ENCODE assay signal across 10 cellular contexts in genomic region chr10:110036640-110037039, GRCh38. TPM values are rescaled to one million over a fixed set of nuclear protein-coding genes. Genes with fewer than 3 reads are reported as not detected.
DNase-seq lines count a peak whose midpoint lies in the region; ATAC-seq and TF ChIP-seq lines count a peak whose summit lies in the region.
"Had no signal": no experiment of that assay in that cellular context is flagged by ENCODE, and none has a peak within 500 bp of the region (broad histone marks: within the 10 kb centered on the region; RNA-seq: fewer than 3 reads in every experiment).

No MANE protein-coding gene starts in this region.

- H4K20me1 ChIP-seq in PC-3 (ENCODE audit: low read length), result 0 out of 2 replicates have a peak, but pooled peaks cover 5% of the 10 kb centered on the region

- H3K27ac ChIP-seq in PC-3 (ENCODE audit: low read length) (no peak overlapping the region), left lung (no peak overlapping the region)
- H3K27ac ChIP-seq: RWPE1 had no signal

- no peak for ATAC-seq in activated naive CD8-positive, alpha-beta T cell treated with anti-CD3 and anti-CD28 coated beads, Interleukin-2, amount 50 U/mL, for 24 hours
- ATAC-seq in GM21717 (IDR thresholded peaks at IDR 0.05; ENCODE audit: unreplicated experiment) (peak; percentile 58), HG03196 (IDR thresholded peaks at IDR 0.05; ENCODE audit: unreplicated experiment) (peak; percentile 79), PC-3 (no peak), left lung (no peak)
- peak; percentile 45 for ATAC-seq in stimulated activated memory B cell treated with anti-CD40 and anti-IgM and Interleukin-4, amounts not matched to agents 10 μg/mL and 1 μg/mL and 100 μg/mL, for 72 hours
- ATAC-seq: left ventricle myocardium superior had no signal

- DNase-seq in activated naive CD8-positive, alpha-beta T cell treated with anti-CD3 and anti-CD28 coated beads, Interleukin-2, amount 50 U/mL, for 24 hours, result no peak
- DNase-seq in PC-3 (no peak), left lung (no peak)
- DNase-seq in stimulated activated CD4-positive, alpha-beta T cell treated with anti-CD3 and anti-CD28 coated beads, Interleukin-12 subunit alpha, Interleukin-12 subunit beta, amount 100 ng/mL, for 4 hours, result no peak
- DNase-seq: left ventricle myocardium superior had no signal

- no peaks in the 10 kb centered on the region for H3F3A ChIP-seq in PC-3 (ENCODE audit: low read length, unreplicated experiment)

- no peaks in the 10 kb centered on the region for H3K36me3 Mint-ChIP-seq in activated naive CD8-positive, alpha-beta T cell
- H3K36me3 Mint-ChIP-seq in activated naive CD8-positive, alpha-beta T cell treated with anti-CD3 and anti-CD28 coated beads, Interleukin-2, amount 50 U/mL, for 24 hours (ENCODE audit: low read depth), result no peaks in the 10 kb centered on the region
- peaks cover 7% of the 10 kb centered on the region for H3K36me3 Mint-ChIP-seq in stimulated activated memory B cell treated with anti-CD40 and anti-IgM and Interleukin-4, amounts not matched to agents 10 μg/mL and 1 μg/mL and 100 μg/mL, for 72 hours

- intact Hi-C loops in PC-3 (cut with micrococcal nuclease) (no loop called here), left lung (cut with DNase I) (no loop called here)

- no TSS peak for BruUV-seq in PC-3 (replicated peaks; lab: Mats Ljungman, UMichigan)

- H3K27me3 ChIP-seq in PC-3 (ENCODE audit: low read length) (no peaks in the 10 kb centered on the region), left lung (no peaks in the 10 kb centered on the region)

- H3K4me3 ChIP-seq in PC-3 (ENCODE audit: low read length) (no peak overlapping the region), left lung (no peak overlapping the region)

- peak overlapping the region; percentile 67 for H3K27ac Mint-ChIP-seq in activated naive CD8-positive, alpha-beta T cell
- H3K27ac Mint-ChIP-seq in activated naive CD8-positive, alpha-beta T cell treated with anti-CD3 and anti-CD28 coated beads, Interleukin-2, amount 50 U/mL, for 24 hours, result no peak overlapping the region
- H3K27ac Mint-ChIP-seq in stimulated activated memory B cell treated with anti-CD40 and anti-IgM and Interleukin-4, amounts not matched to agents 10 μg/mL and 1 μg/mL and 100 μg/mL, for 72 hours, result peak overlapping the region; percentile 56

- no peak overlapping the region for H2AFZ ChIP-seq in PC-3 (ENCODE audit: low read length)

- H3K36me3 ChIP-seq in PC-3 (ENCODE audit: low read depth, low read length), result no peaks in the 10 kb centered on the region
- no peaks in the 10 kb centered on the region for H3K36me3 ChIP-seq in left lung

- no peaks in the 10 kb centered on the region for H3K9me2 ChIP-seq in PC-3 (replicated peaks; ENCODE audit: low read length)

- H3K27me3 Mint-ChIP-seq in activated naive CD8-positive, alpha-beta T cell, result no peaks in the 10 kb centered on the region
- no peaks in the 10 kb centered on the region for H3K27me3 Mint-ChIP-seq in activated naive CD8-positive, alpha-beta T cell treated with anti-CD3 and anti-CD28 coated beads, Interleukin-2, amount 50 U/mL, for 24 hours
- no peaks in the 10 kb centered on the region for H3K27me3 Mint-ChIP-seq in stimulated activated memory B cell treated with anti-CD40 and anti-IgM and Interleukin-4, amounts not matched to agents 10 μg/mL and 1 μg/mL and 100 μg/mL, for 72 hours

- H3K4me1 Mint-ChIP-seq in activated naive CD8-positive, alpha-beta T cell (ENCODE audit: low read depth), result peaks cover 90% of the 10 kb centered on the region
- H3K4me1 Mint-ChIP-seq in activated naive CD8-positive, alpha-beta T cell treated with anti-CD3 and anti-CD28 coated beads, Interleukin-2, amount 50 U/mL, for 24 hours, result peaks cover 87% of the 10 kb centered on the region
- H3K4me1 Mint-ChIP-seq in stimulated activated memory B cell treated with anti-CD40 and anti-IgM and Interleukin-4, amounts not matched to agents 10 μg/mL and 1 μg/mL and 100 μg/mL, for 72 hours, result peaks cover 62% of the 10 kb centered on the region

- H3K4me1 ChIP-seq in PC-3 (ENCODE audit: insufficient read depth, low read length) (peaks cover 10% of the 10 kb centered on the region), left lung (peaks cover 11 to 44% of the 10 kb centered on the region in 2 donors)

- CTCF ChIA-PET in PC-3 (lab: Charles Lee), result no interaction called here

- H3K9me3 ChIP-seq in PC-3 (ENCODE audit: low read length), result no peaks in the 10 kb centered on the region
- H3K9me3 ChIP-seq in left lung, result no peaks in the 10 kb centered on the region

- no peak overlapping the region for H3K4me3 Mint-ChIP-seq in activated naive CD8-positive, alpha-beta T cell
- no peak overlapping the region for H3K4me3 Mint-ChIP-seq in activated naive CD8-positive, alpha-beta T cell treated with anti-CD3 and anti-CD28 coated beads, Interleukin-2, amount 50 U/mL, for 24 hours
- peak overlapping the region; percentile 11 for H3K4me3 Mint-ChIP-seq in stimulated activated memory B cell treated with anti-CD40 and anti-IgM and Interleukin-4, amounts not matched to agents 10 μg/mL and 1 μg/mL and 100 μg/mL, for 72 hours

- H3K9me3 Mint-ChIP-seq in activated naive CD8-positive, alpha-beta T cell (ENCODE audit: low read depth), result no peaks in the 10 kb centered on the region
- H3K9me3 Mint-ChIP-seq in activated naive CD8-positive, alpha-beta T cell treated with anti-CD3 and anti-CD28 coated beads, Interleukin-2, amount 50 U/mL, for 24 hours, result no peaks in the 10 kb centered on the region
- no peaks in the 10 kb centered on the region for H3K9me3 Mint-ChIP-seq in stimulated activated memory B cell treated with anti-CD40 and anti-IgM and Interleukin-4, amounts not matched to agents 10 μg/mL and 1 μg/mL and 100 μg/mL, for 72 hours

- POLR2A ChIA-PET in PC-3 (lab: Charles Lee; ENCODE audit: unreplicated experiment), result no interaction called here

- no peak overlapping the region for H3K4me2 ChIP-seq in PC-3 (ENCODE audit: low read length)

- H3K9ac ChIP-seq in PC-3 (ENCODE audit: low read length), result no peak overlapping the region

- H3K79me2 ChIP-seq in PC-3 (ENCODE audit: low read length), result 0 out of 2 replicates have a peak, but pooled peaks cover 8% of the 10 kb centered on the region

- TF ChIP-seq CTCF in PC-3 (conservative IDR thresholded peaks at IDR 0.05; ENCODE audit: low read depth, low read length) (no peak), left lung (IDR thresholded peaks at IDR 0.05) (no peak)

RNA-seq across cellular contexts. Expression of gene ADD3, which starts 28.9 kb away (rescaled TPM):
- total RNA-seq in PC-3 (2014; rRNA removed) (25.7 and 30.3 TPM in 2 replicates), left lung (10 to 100 TPM; 62.0 to 77.6 TPM)

Comparison
In these comparisons a context has a peak if more than half of its experiments do, and no peak if none do; other contexts are left out.
1. ATAC-seq: peak in GM21717 (single experiment), HG03196 (single experiment) and stimulated activated memory B cell treated with anti-CD40 and anti-IgM and Interleukin-4, amounts not matched to agents 10 μg/mL and 1 μg/mL and 100 μg/mL, for 72 hours (single experiment); none in activated naive CD8-positive, alpha-beta T cell treated with anti-CD3 and anti-CD28 coated beads, Interleukin-2, amount 50 U/mL, for 24 hours (single experiment), PC-3 (single experiment) and left lung (single experiment).